Comparison of ENCODE assay signal across 19 cellular contexts in the genomic region with DNA sequence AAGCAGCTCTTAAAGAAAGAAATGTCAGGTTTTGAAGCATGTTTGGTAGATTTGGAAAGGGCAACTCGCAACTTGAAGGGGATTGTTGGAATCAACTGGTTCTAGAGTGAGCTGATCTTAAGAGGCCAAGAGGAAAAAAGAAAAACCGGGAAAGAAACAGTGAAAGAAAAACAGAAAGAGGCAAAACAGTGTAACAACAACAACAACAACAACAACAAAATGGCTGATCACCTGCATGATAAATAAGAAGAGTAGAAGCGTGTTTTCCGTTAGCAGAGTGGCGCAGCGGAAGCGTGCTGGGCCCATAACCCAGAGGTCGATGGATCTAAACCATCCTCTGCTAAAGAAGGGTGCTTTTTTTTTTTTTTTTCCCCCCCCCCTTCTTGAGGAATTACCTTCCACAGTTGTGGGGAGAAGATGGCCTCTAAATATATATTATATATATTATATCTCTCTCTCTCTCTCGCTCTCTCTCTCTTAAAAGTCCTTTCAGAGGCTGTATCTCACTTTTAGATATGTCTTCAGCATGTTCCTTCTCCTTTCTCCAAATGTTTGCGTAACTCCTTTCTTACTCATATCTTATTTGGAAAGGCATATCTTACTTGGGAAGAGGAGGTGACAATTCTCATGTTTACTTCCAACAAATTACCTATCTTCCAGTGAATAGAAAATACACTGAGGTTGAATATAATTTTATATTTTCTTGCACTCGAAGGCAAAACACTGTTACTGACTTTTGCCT.
DNase-seq lines count a peak whose midpoint lies in the region; ATAC-seq, FAIRE-seq and TF ChIP-seq lines count a peak whose summit lies in the region.
"Had no signal": no experiment of that assay in that cellular context is flagged by ENCODE, and none has a peak within 500 bp of the region (broad histone marks: within the 10 kb centered on the region; RNA-seq: fewer than 3 reads in every experiment).

No MANE protein-coding gene starts in this region.

- no peaks in the 10 kb centered on the region for H3K9me3 Mint-ChIP-seq in nephron
- H3K9me3 Mint-ChIP-seq: activated T-helper 2 cell treated with anti-CD3 and anti-CD28 coated beads, Interferon-gamma antibody, Interleukin-2, Interleukin-4, amounts not matched to agents 10 μg/mL and 5 μg/mL and 100 μg/mL, durations not matched to agents 14 hours and 24 hours and 36 hours had no signal

- no peak for TF ChIP-seq RAD21 in K562 (CRISPR knock-in tag; conservative IDR thresholded peaks at IDR 0.05 in 1 of 2, IDR thresholded peaks at IDR 0.05 in 1 of 2)

- no peaks in the 10 kb centered on the region for H3K9me1 ChIP-seq in K562 (ENCODE audit: control insufficient read depth, insufficient read depth, low read length)

- H3K4me1 ChIP-seq in K562 (replicated peaks in 1 of 2; ENCODE audit: control insufficient read depth in 2 of 2, insufficient read depth in 2 of 2, low read length in 2 of 2) (peaks cover 14 to 30% of the 10 kb centered on the region in 2 experiments), uterus (no peaks in the 10 kb centered on the region)
- H3K4me1 ChIP-seq: upper lobe of right lung had no signal

- DNase-seq in DMS53 (lab: John Stamatoyannopoulos, UW) (peak; percentile 30), DMS53 treated with DMSO at 0.1 percent for 48 hours (lab: John Stamatoyannopoulos, UW; ENCODE audit: unreplicated experiment) (no peak), NCI-H146 (lab: John Stamatoyannopoulos, UW) (peak; percentile 20), K562 (ENCODE audit: extremely low read depth in 1 of 4, low spot score in 3 of 4) (peak; percentile 66 to 82 (median 73)), NCI-H510A treated with DMSO at 0.1 percent for 48 hours (lab: John Stamatoyannopoulos, UW) (no peak), uterus (no peak)
- DNase-seq: HCEC 1CT, heart right ventricle, NCI-H187, nucleus accumbens, SW 1271, upper lobe of right lung had no signal

- TF ChIP-seq POLR2A in K562 (conservative IDR thresholded peaks at IDR 0.05): no peak
- no peak for TF ChIP-seq POLR2A in uterus (IDR thresholded peaks at IDR 0.05)

- H3K27ac ChIP-seq in K562 (ENCODE audit: extremely low read depth, low read depth, low read length) (peak overlapping the region; percentile 80), uterus (no peak overlapping the region)
- H3K27ac ChIP-seq: 22Rv1, heart right ventricle, upper lobe of right lung had no signal

- peak; percentile 81 for TF ChIP-seq EP300 in K562 (IDR thresholded peaks at IDR 0.05; ENCODE audit: low read length)

- H3K4me1 Mint-ChIP-seq in nephron: no peaks in the 10 kb centered on the region

- H3K27me3 ChIP-seq in K562 (ENCODE audit: control insufficient read depth in 2 of 2, insufficient read depth in 2 of 2, low read length in 2 of 2): no peaks in the 10 kb centered on the region
- H3K27me3 ChIP-seq in uterus: peaks cover 0 to 4% of the 10 kb centered on the region in 2 donors
- H3K27me3 ChIP-seq: upper lobe of right lung had no signal

- intact Hi-C loops in K562 (cut with micrococcal nuclease) (no loop called here), uterus (cut with DNase I; ENCODE audit: low total_unique reads) (loop anchor here (10.0 kb wide), 1 partner anchor 117 kb away; a partner anchor contains a TSS)

- in situ Hi-C loops in K562 (cut with MboI): no loop called here

- peak overlapping the region; percentile 88 for H2AFZ ChIP-seq in K562 (ENCODE audit: low read depth, low read length)

- WGBS in K562 (ENCODE audit: insufficient coverage, low coverage, missing lambda C conversion rate): 20% methylated on average over 11 of the region's 11 CpGs

- H3K36me3 Mint-ChIP-seq in nephron (ENCODE audit: low read depth): no peaks in the 10 kb centered on the region
- H3K36me3 Mint-ChIP-seq: brain had no signal

- H3K36me3 ChIP-seq in K562 (ENCODE audit: control insufficient read depth, insufficient read depth, low read length) (no peaks in the 10 kb centered on the region), uterus (no peaks in the 10 kb centered on the region)
- H3K36me3 ChIP-seq: heart right ventricle, upper lobe of right lung had no signal

- H3K27ac Mint-ChIP-seq in nephron: peak overlapping the region in 2 of 3 experiments; percentile 7 to 78
- H3K27ac Mint-ChIP-seq: activated T-helper 2 cell treated with anti-CD3 and anti-CD28 coated beads, Interferon-gamma antibody, Interleukin-2, Interleukin-4, amounts not matched to agents 10 μg/mL and 5 μg/mL and 100 μg/mL, durations not matched to agents 14 hours and 24 hours and 36 hours; brain had no signal

- no peaks in the 10 kb centered on the region for H3K27me3 Mint-ChIP-seq in nephron (ENCODE audit: low read depth)

- H3K4me2 ChIP-seq in K562 (ENCODE audit: insufficient read depth, low read length): peak overlapping the region; percentile 73

- peak; percentile 67 for ATAC-seq in K562
- ATAC-seq in GM19035 (IDR thresholded peaks at IDR 0.05; ENCODE audit: unreplicated experiment): no peak
- ATAC-seq: heart right ventricle, upper lobe of right lung had no signal

- H3K79me2 ChIP-seq in K562 (ENCODE audit: control insufficient read depth, insufficient read depth, low read length): no peaks in the 10 kb centered on the region

- POLR2A ChIA-PET in K562 (lab: Yijun Ruan, JAX): interaction anchor here (0.7 to 1.5 kb wide), 8 partner anchors 18 to 631 kb away, joined by 3 to 7 read pairs (median 4); a partner anchor contains a TSS

- peak; percentile 49 for FAIRE-seq in K562 (lab: Jason Lieb, UNC)
- FAIRE-seq: endometrium had no signal

- TF ChIP-seq CTCF in K562 (IDR thresholded peaks at IDR 0.05 in 2 of 3, conservative IDR thresholded peaks at IDR 0.05 in 1 of 3; ENCODE audit: insufficient read depth in 2 of 3, low read depth in 1 of 3, low read length in 3 of 3) (no peak), nephron (IDR thresholded peaks at IDR 0.05; ENCODE audit: unreplicated experiment in 3 of 3) (no peak), uterus (IDR thresholded peaks at IDR 0.05) (no peak)

- no TSS peak for BruUV-seq in K562 (replicated peaks; lab: Mats Ljungman, UMichigan)

- no peaks in the 10 kb centered on the region for H3K9me3 ChIP-seq in K562 (replicated peaks; ENCODE audit: control insufficient read depth, insufficient read depth, low read depth, low read length)
- no peaks in the 10 kb centered on the region for H3K9me3 ChIP-seq in uterus
- H3K9me3 ChIP-seq: heart right ventricle, upper lobe of right lung had no signal

- CTCF ChIA-PET in K562 (lab: Yijun Ruan, JAX; ENCODE audit: low intra/inter-chr PET ratio): no interaction called here

- H3K4me3 Mint-ChIP-seq in nephron: no peak overlapping the region

- no peaks in the 10 kb centered on the region for H4K20me1 ChIP-seq in K562 (replicated peaks; ENCODE audit: control insufficient read depth, insufficient read depth, low read length)

- peak overlapping the region; percentile 75 to 77; a peak in 3 of 4 replicates for H3K9ac ChIP-seq in K562 (ENCODE audit: insufficient read depth in 1 of 2, low read depth in 2 of 2, low read length in 2 of 2)

- H3K4me3 ChIP-seq in K562: peak overlapping the region; percentile 20
- no peak overlapping the region for H3K4me3 ChIP-seq in uterus
- H3K4me3 ChIP-seq: heart right ventricle, lung, upper lobe of right lung had no signal

TF ChIP-seq in K562, 482 proteins besides CTCF, POLR2A, EP300 and RAD21 (continues in another document):
- peak; percentile 43; the same call in 1 of the 2 replicates for TF ChIP-seq DMBX1 (CRISPR knock-in tag; IDR thresholded peaks at IDR 0.05; ENCODE audit: borderline replicate concordance)
- TF ChIP-seq, protein P1, sequence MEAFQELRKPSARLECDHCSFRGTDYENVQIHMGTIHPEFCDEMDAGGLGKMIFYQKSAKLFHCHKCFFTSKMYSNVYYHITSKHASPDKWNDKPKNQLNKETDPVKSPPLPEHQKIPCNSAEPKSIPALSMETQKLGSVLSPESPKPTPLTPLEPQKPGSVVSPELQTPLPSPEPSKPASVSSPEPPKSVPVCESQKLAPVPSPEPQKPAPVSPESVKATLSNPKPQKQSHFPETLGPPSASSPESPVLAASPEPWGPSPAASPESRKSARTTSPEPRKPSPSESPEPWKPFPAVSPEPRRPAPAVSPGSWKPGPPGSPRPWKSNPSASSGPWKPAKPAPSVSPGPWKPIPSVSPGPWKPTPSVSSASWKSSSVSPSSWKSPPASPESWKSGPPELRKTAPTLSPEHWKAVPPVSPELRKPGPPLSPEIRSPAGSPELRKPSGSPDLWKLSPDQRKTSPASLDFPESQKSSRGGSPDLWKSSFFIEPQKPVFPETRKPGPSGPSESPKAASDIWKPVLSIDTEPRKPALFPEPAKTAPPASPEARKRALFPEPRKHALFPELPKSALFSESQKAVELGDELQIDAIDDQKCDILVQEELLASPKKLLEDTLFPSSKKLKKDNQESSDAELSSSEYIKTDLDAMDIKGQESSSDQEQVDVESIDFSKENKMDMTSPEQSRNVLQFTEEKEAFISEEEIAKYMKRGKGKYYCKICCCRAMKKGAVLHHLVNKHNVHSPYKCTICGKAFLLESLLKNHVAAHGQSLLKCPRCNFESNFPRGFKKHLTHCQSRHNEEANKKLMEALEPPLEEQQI (IDR thresholded peaks at IDR 0.05): peak; percentile 50; the same call in 1 of the 2 replicates
- 0 out of 4 replicates have a peak, but pooled peaks of 1 of the 2 experiments have one; percentile 48 for TF ChIP-seq CSDE1 (IDR thresholded peaks at IDR 0.05)
- TF ChIP-seq ZNF184 (CRISPR knock-in tag; IDR thresholded peaks at IDR 0.05): no peak
- TF ChIP-seq ZNF23 (CRISPR knock-in tag; IDR thresholded peaks at IDR 0.05): no peak
- TF ChIP-seq GTF2A2 (tag; IDR thresholded peaks at IDR 0.05): no peak
- TF ChIP-seq MECOM (CRISPR knock-in tag; IDR thresholded peaks at IDR 0.05): no peak
- no peak for TF ChIP-seq RNF2 (IDR thresholded peaks at IDR 0.05)
- peak; percentile 87 for TF ChIP-seq ZEB2 (IDR thresholded peaks at IDR 0.05)

Comparison
In these comparisons a context has a peak if more than half of its experiments do, and no peak if none do; other contexts are left out.
1. DNase-seq: peak in DMS53 (single experiment), NCI-H146 (single experiment) and K562 (4 of 4); none in DMS53 treated with DMSO at 0.1 percent for 48 hours (single experiment), NCI-H510A treated with DMSO at 0.1 percent for 48 hours (single experiment) and uterus (0 of 2).